Comparison of ENCODE assay signal across 9 cellular contexts in genomic region chr1:1435094-1435903, GRCh38. TPM values are rescaled to one million over a fixed set of nuclear protein-coding genes. Genes with fewer than 3 reads are reported as not detected.
DNase-seq lines count a peak whose midpoint lies in the region; ATAC-seq and TF ChIP-seq lines count a peak whose summit lies in the region.
"Had no signal": no experiment of that assay in that cellular context is flagged by ENCODE, and none has a peak within 500 bp of the region (broad histone marks: within the 10 kb centered on the region; RNA-seq: fewer than 3 reads in every experiment).

A gene with protein sequence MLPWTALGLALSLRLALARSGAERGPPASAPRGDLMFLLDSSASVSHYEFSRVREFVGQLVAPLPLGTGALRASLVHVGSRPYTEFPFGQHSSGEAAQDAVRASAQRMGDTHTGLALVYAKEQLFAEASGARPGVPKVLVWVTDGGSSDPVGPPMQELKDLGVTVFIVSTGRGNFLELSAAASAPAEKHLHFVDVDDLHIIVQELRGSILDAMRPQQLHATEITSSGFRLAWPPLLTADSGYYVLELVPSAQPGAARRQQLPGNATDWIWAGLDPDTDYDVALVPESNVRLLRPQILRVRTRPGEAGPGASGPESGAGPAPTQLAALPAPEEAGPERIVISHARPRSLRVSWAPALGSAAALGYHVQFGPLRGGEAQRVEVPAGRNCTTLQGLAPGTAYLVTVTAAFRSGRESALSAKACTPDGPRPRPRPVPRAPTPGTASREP (plus strand): TSS chr1:1435690. CDS start chr1:1435749, 59 bp downstream.

- no peaks in the 10 kb centered on the region for H3K27me3 ChIP-seq in MG63
- H3K27me3 ChIP-seq in duodenal mucosa (ENCODE audit: control insufficient read depth in 1 of 2, insufficient read depth in 2 of 2, low read length in 2 of 2): peaks cover 6 to 9% of the 10 kb centered on the region in 2 donors
- H3K27me3 ChIP-seq in liver (ENCODE audit: control insufficient read depth in 4 of 4, insufficient read depth in 4 of 4, low read length in 3 of 4): no peaks in the 10 kb centered on the region

- H3K9ac ChIP-seq in duodenal mucosa (ENCODE audit: low read depth in 1 of 2, low read length in 2 of 2) (peak within 1 kb of the TSS; percentile 33 to 38), liver (ENCODE audit: low read depth in 1 of 2, low read length in 2 of 2) (peak within 1 kb of the TSS; percentile 5 to 28)

- POLR2A ChIA-PET in activated CD4-positive, alpha-beta memory T cell treated with anti-CD3 and anti-CD28 coated beads for 36 hours (lab: Charles Lee): no interaction called here

- CTCF ChIA-PET in activated CD4-positive, alpha-beta memory T cell treated with anti-CD3 and anti-CD28 coated beads for 36 hours (lab: Charles Lee): no interaction called here

- no peak for TF ChIP-seq CTCF in liver (IDR thresholded peaks at IDR 0.05; ENCODE audit: low read depth, low read length, missing input control)

- TF ChIP-seq RAD21 in liver (IDR thresholded peaks at IDR 0.05): no peak

- H3K36me3 ChIP-seq in MG63 (no peaks in the 10 kb centered on the region), duodenal mucosa (ENCODE audit: control insufficient read depth in 1 of 2, insufficient read depth in 2 of 2, low read length in 2 of 2) (no peaks in the 10 kb centered on the region), liver (ENCODE audit: control insufficient read depth in 4 of 4, insufficient read depth in 3 of 4, low read depth in 1 of 4, low read length in 3 of 4) (peaks cover 0 to 3% (median 0%) of the 10 kb centered on the region in 4 donors)
- H3K36me3 ChIP-seq: SJSA1 had no signal

- H3K4me1 ChIP-seq in duodenal mucosa (ENCODE audit: control insufficient read depth in 1 of 2, insufficient read depth in 2 of 2, low read length in 2 of 2) (peaks cover 50 to 56% of the 10 kb centered on the region in 2 donors), liver (ENCODE audit: control insufficient read depth in 4 of 4, insufficient read depth in 4 of 4, low read length in 3 of 4) (peaks cover 40 to 88% (median 68%) of the 10 kb centered on the region in 4 donors)

- intact Hi-C loops in activated CD4-positive, alpha-beta memory T cell treated with anti-CD3 and anti-CD28 coated beads for 36 hours (cut with micrococcal nuclease): no loop called here

- H3K27ac ChIP-seq in duodenal mucosa (ENCODE audit: low read depth, low read length): peak within 1 kb of the TSS; percentile 62
- peak within 1 kb of the TSS; percentile 86 to 87 for H3K27ac ChIP-seq in liver (ENCODE audit: low read depth in 1 of 2, low read length in 2 of 2)
- H3K27ac ChIP-seq: SJSA1 had no signal

- H3K4me1 Mint-ChIP-seq in activated CD4-positive, alpha-beta memory T cell treated with anti-CD3 and anti-CD28 coated beads for 36 hours (ENCODE audit: low read depth): peaks cover 11% of the 10 kb centered on the region

- peak; percentile 62 for DNase-seq in EL
- DNase-seq in MG63: peak; percentile 66
- DNase-seq in activated CD4-positive, alpha-beta memory T cell treated with anti-CD3 and anti-CD28 coated beads for 36 hours: peak; percentile 65
- peak; percentile 60 for DNase-seq in stimulated activated CD4-positive, alpha-beta T cell treated with anti-CD3 and anti-CD28 coated beads, Interleukin-4, amount 100 ng/mL, for 24 hours
- no peak for DNase-seq in SKM-1 (lab: John Stamatoyannopoulos, UW; ENCODE audit: unreplicated experiment)

- no peak within 1 kb of the TSS for H3K27ac Mint-ChIP-seq in activated CD4-positive, alpha-beta memory T cell treated with anti-CD3 and anti-CD28 coated beads for 36 hours

- no peaks in the 10 kb centered on the region for H3K9me3 Mint-ChIP-seq in activated CD4-positive, alpha-beta memory T cell treated with anti-CD3 and anti-CD28 coated beads for 36 hours

- H3K36me3 Mint-ChIP-seq in activated CD4-positive, alpha-beta memory T cell treated with anti-CD3 and anti-CD28 coated beads for 36 hours: no peaks in the 10 kb centered on the region

- H3K4me3 ChIP-seq in MG63: peak within 1 kb of the TSS; percentile 23; the same call in 1 of the 2 replicates
- peak within 1 kb of the TSS; percentile 55 to 65 for H3K4me3 ChIP-seq in duodenal mucosa (ENCODE audit: low read depth in 1 of 2, low read length in 2 of 2)
- peak within 1 kb of the TSS; percentile 74 to 82 (median 75) for H3K4me3 ChIP-seq in liver (ENCODE audit: low read depth in 1 of 3, low read length in 3 of 3)
- H3K4me3 ChIP-seq: SJSA1 had no signal

- H3K4me3 Mint-ChIP-seq in activated CD4-positive, alpha-beta memory T cell treated with anti-CD3 and anti-CD28 coated beads for 36 hours: peak within 1 kb of the TSS; percentile 23

- peaks cover 23% of the 10 kb centered on the region for H3K27me3 Mint-ChIP-seq in activated CD4-positive, alpha-beta memory T cell treated with anti-CD3 and anti-CD28 coated beads for 36 hours

- 15% methylated on average over 91 of the region's 91 CpGs for WGBS in liver

- no peaks in the 10 kb centered on the region for H3K9me3 ChIP-seq in MG63
- H3K9me3 ChIP-seq in duodenal mucosa (ENCODE audit: control insufficient read depth in 1 of 2, low read length in 2 of 2): no peaks in the 10 kb centered on the region
- no peaks in the 10 kb centered on the region for H3K9me3 ChIP-seq in liver (ENCODE audit: control insufficient read depth in 4 of 4, low read length in 3 of 4)
- H3K9me3 ChIP-seq: SJSA1 had no signal

- ATAC-seq in GM21526 (IDR thresholded peaks at IDR 0.05; ENCODE audit: low FRiP score, unreplicated experiment): no peak

TF ChIP-seq in liver, 16 proteins besides CTCF, POLR2A, EP300 and RAD21:
- TF ChIP-seq HNF4G (IDR thresholded peaks at IDR 0.05) (no peak), HNF4A (conservative IDR thresholded peaks at IDR 0.05) (no peak), NR2F2 (IDR thresholded peaks at IDR 0.05) (no peak), RXRA (IDR thresholded peaks at IDR 0.05) (no peak), ZBTB33 (IDR thresholded peaks at IDR 0.05) (no peak), YY1 (IDR thresholded peaks at IDR 0.05) (no peak), EGR1 (IDR thresholded peaks at IDR 0.05; ENCODE audit: low read depth in 2 of 2) (no peak), TAF1 (conservative IDR thresholded peaks at IDR 0.05) (no peak)
TF ChIP-seq in liver: peak in this region for 0.

RNA-seq across cellular contexts. Expression of the gene that starts here (rescaled TPM):
- 0.59 and 6.2 TPM in 2 replicates for total RNA-seq in MG63 (2014; rRNA removed; shearing (Covaris generic); ENCODE audit: low replicate concordance)
- total RNA-seq in activated CD4-positive, alpha-beta memory T cell treated with anti-CD3 and anti-CD28 coated beads for 36 hours: under 1 TPM; 0.69 to 0.92 TPM
- total RNA-seq in liver: 10 to 100 TPM; 22.8 to 41.6 TPM
- 10 to 100 TPM; 18.3 to 81.3 TPM for polyA plus RNA-seq in liver

Comparison
In these comparisons a context has a peak if more than half of its experiments do, and no peak if none do; other contexts are left out.
1. Peak in DNase-seq in activated CD4-positive, alpha-beta memory T cell treated with anti-CD3 and anti-CD28 coated beads for 36 hours; RNA of the gene not detected or under 1 TPM.
2. H3K4me3 ChIP-seq: peak in every context shown above with its lines; median percentile 75 in liver; 60 in duodenal mucosa; 23 in MG63.